In genomic region chr19:54775830-54776229, GRCh38 we compare ENCODE assay signal across 10 cellular contexts. TPM values are rescaled to one million over a fixed set of nuclear protein-coding genes. Genes with fewer than 3 reads are reported as not detected.
"Had no signal": no experiment of that assay in that cellular context is flagged by ENCODE, and none has a peak within 500 bp of the region (broad histone marks: within the 10 kb centered on the region; RNA-seq: fewer than 3 reads in every experiment).

No MANE protein-coding gene starts in this region.

RNA-seq across cellular contexts. Expression of gene KIR2DL1, which starts 6.2 kb away (rescaled TPM):
- total RNA-seq: OCI-LY7, PC-3, PC-9, Peyer's patch, Right ventricle myocardium inferior, Right ventricle myocardium superior, RPMI7951, SJCRH30, SJSA1, SK-MEL-5 had no signal

RNA-seq across cellular contexts. Expression of gene KIR2DL4, which starts 27.6 kb away (rescaled TPM):
- total RNA-seq: OCI-LY7, PC-3, PC-9, Right ventricle myocardium inferior, Right ventricle myocardium superior, RPMI7951, SJCRH30, SJSA1, SK-MEL-5 had no signal

RNA-seq across cellular contexts. Expression of gene KIR2DL3, which starts 37.5 kb away (rescaled TPM):
- total RNA-seq: OCI-LY7, PC-3, PC-9, Peyer's patch, Right ventricle myocardium inferior, Right ventricle myocardium superior, RPMI7951, SJCRH30, SJSA1, SK-MEL-5 had no signal

RNA-seq across cellular contexts. Expression of gene KIR3DL1, which starts 40.4 kb away (rescaled TPM):
- total RNA-seq: OCI-LY7, PC-3, PC-9, Peyer's patch, Right ventricle myocardium inferior, Right ventricle myocardium superior, RPMI7951, SJCRH30, SJSA1, SK-MEL-5 had no signal

RNA-seq across cellular contexts. Expression of gene KIR3DL3, which starts 51.6 kb away (rescaled TPM):
- total RNA-seq: OCI-LY7, PC-3, PC-9, Peyer's patch, Right ventricle myocardium inferior, Right ventricle myocardium superior, RPMI7951, SJCRH30, SJSA1, SK-MEL-5 had no signal
